Comparison of ENCODE assay signal across 24 cellular contexts in the genomic region with DNA sequence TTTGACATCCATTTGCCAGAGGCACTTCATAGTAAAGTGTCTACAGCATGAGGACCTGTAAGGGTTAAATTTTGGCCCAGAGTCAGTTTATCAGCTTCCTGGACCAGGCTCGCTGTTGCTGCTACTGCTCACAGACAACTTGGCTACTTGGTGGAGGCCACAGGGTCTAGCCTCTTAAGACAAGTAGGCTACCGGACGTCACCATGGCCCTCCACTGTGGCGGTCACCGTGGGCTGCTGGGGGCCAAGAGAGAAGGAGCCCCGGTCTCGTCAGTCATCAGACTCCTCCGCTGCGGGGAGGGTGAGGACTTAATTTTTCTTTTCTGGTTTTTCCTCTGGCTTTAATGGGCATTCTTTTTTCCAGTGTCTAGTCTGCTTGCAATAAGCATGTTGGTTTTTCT.
"Had no signal": no experiment of that assay in that cellular context is flagged by ENCODE, and none has a peak within 500 bp of the region (broad histone marks: within the 10 kb centered on the region; RNA-seq: fewer than 3 reads in every experiment).

No MANE protein-coding gene starts in this region.

- H2AFZ ChIP-seq: hepatocyte, parathyroid adenoma had no signal

- H3K36me3 ChIP-seq: esophagus muscularis mucosa, gastroesophageal sphincter, heart left ventricle, neutrophil, right lobe of liver, suprapubic skin, transverse colon had no signal

- DNase-seq: central memory CD4-positive, alpha-beta T cell; effector CD8-positive, alpha-beta T cell; foreskin keratinocyte; heart left ventricle; kidney; mucosa of descending colon; naive thymus-derived CD4-positive, alpha-beta T cell; right lobe of liver; stimulated activated CD4-positive, alpha-beta T cell treated with anti-CD3 and anti-CD28 coated beads, Interleukin-12 subunit alpha, Interleukin-12 subunit beta, amount 100 ng/mL, for 4 hours; stimulated activated CD4-positive, alpha-beta T cell treated with anti-CD3 and anti-CD28 coated beads, Interleukin-1b, Interleukin-23, amount 100 ng/mL, for 48 hours; stimulated activated CD4-positive, alpha-beta T cell treated with anti-CD3 and anti-CD28 coated beads, Interleukin-4, amount 100 ng/mL, for 1 hour; stimulated activated CD8-positive, alpha-beta memory T cell treated with anti-CD3 and anti-CD28 coated beads, Interleukin-4, amount 100 ng/mL, for 48 hours; stimulated activated naive CD4-positive, alpha-beta T cell; stimulated activated naive CD8-positive, alpha-beta T cell treated with anti-CD3 and anti-CD28 coated beads, Interleukin-15, amount 100 ng/mL, for 72 hours; transverse colon had no signal

- H3K9ac ChIP-seq: parathyroid adenoma had no signal

- H3K27ac ChIP-seq: esophagus muscularis mucosa, foreskin keratinocyte, gastroesophageal sphincter, heart left ventricle, hepatocyte, neutrophil, parathyroid adenoma, right lobe of liver, suprapubic skin, transverse colon had no signal

- H3K9me3 ChIP-seq: esophagus muscularis mucosa, gastroesophageal sphincter, heart left ventricle, mucosa of descending colon, neutrophil, right lobe of liver, suprapubic skin, transverse colon had no signal

- H3K4me1 ChIP-seq: esophagus muscularis mucosa, foreskin keratinocyte, gastroesophageal sphincter, heart left ventricle, parathyroid adenoma, right lobe of liver, suprapubic skin, transverse colon had no signal

- H3K79me2 ChIP-seq: hepatocyte, parathyroid adenoma had no signal

- H3K4me3 ChIP-seq: gastroesophageal sphincter, hepatocyte, lung, mucosa of descending colon, right lobe of liver, smooth muscle cell, suprapubic skin, transverse colon had no signal

- H3K27me3 ChIP-seq: esophagus muscularis mucosa, foreskin keratinocyte, gastroesophageal sphincter, heart left ventricle, hepatocyte, neutrophil, right lobe of liver, suprapubic skin, transverse colon had no signal

- ATAC-seq: foreskin keratinocyte; gastroesophageal sphincter; heart left ventricle; left lobe of liver; mucosa of descending colon; naive thymus-derived CD4-positive, alpha-beta T cell; right lobe of liver; stimulated activated naive CD8-positive, alpha-beta T cell treated with anti-CD3 and anti-CD28 coated beads, Interleukin-15, amount 100 ng/mL, for 72 hours had no signal

- H3K4me2 ChIP-seq: hepatocyte, smooth muscle cell had no signal
